ENCODE assay signal across 10 cellular contexts in genomic region chr3:59772416-59773408, GRCh38.
DNase-seq lines count a peak whose midpoint lies in the region; ATAC-seq, FAIRE-seq and TF ChIP-seq lines count a peak whose summit lies in the region.
"Had no signal": no experiment of that assay in that cellular context is flagged by ENCODE, and none has a peak within 500 bp of the region (broad histone marks: within the 10 kb centered on the region; RNA-seq: fewer than 3 reads in every experiment).

No MANE protein-coding gene starts in this region.

- H3K9me3 Mint-ChIP-seq in astrocyte (ENCODE audit: unreplicated experiment), result peaks cover 3% of the 10 kb centered on the region
- H3K9me3 Mint-ChIP-seq in endothelial cell (ENCODE audit: unreplicated experiment), result no peaks in the 10 kb centered on the region

- no peak overlapping the region for H3K9ac ChIP-seq in astrocyte (ENCODE audit: low read length)

- H4K20me1 ChIP-seq in astrocyte (ENCODE audit: insufficient read depth, low read length), result no peaks in the 10 kb centered on the region

- no peaks in the 10 kb centered on the region for H3K36me3 ChIP-seq in astrocyte (ENCODE audit: insufficient read depth, low read length)

- H3K27me3 ChIP-seq in astrocyte (ENCODE audit: insufficient read depth, low read length), result no peaks in the 10 kb centered on the region

- no peak overlapping the region for H2AFZ ChIP-seq in astrocyte (ENCODE audit: low read depth, low read length)

- peak; percentile 88 for ATAC-seq in HG02885 (IDR thresholded peaks at IDR 0.05; ENCODE audit: poor library complexity, unreplicated experiment)
- ATAC-seq in HG02840 (IDR thresholded peaks at IDR 0.05; ENCODE audit: low FRiP score, unreplicated experiment), result no peak

- H3K4me3 Mint-ChIP-seq in astrocyte (ENCODE audit: unreplicated experiment) (no peak overlapping the region), endothelial cell (ENCODE audit: unreplicated experiment) (no peak overlapping the region)

- H3K4me3 ChIP-seq in astrocyte (ENCODE audit: insufficient read depth, low read depth, low read length), result no peak overlapping the region

- peak; percentile 16 to 17 for DNase-seq in activated CD4-positive, alpha-beta T cell treated with anti-CD3 and anti-CD28 coated beads for 4 hours
- DNase-seq in astrocyte (ENCODE audit: low read depth) (no peak), endothelial cell (ENCODE audit: low spot score) (no peak), OCI-M2 (lab: John Stamatoyannopoulos, UW; ENCODE audit: unreplicated experiment) (no peak), HPDE6-E6E7 (ENCODE audit: extremely low spot score) (no peak)
- DNase-seq in stimulated activated CD4-positive, alpha-beta T cell treated with anti-CD3 and anti-CD28 coated beads, TNF-alpha, amount 100 ng/mL, for 24 hours (ENCODE audit: low read depth in 3 of 3), result peak in 2 of 3 experiments; percentile 4 to 32
- DNase-seq: midbrain, NCI-H1930 had no signal

- TF ChIP-seq CTCF in astrocyte (IDR thresholded peaks at IDR 0.05; ENCODE audit: insufficient read depth, low read depth, low read length), result no peak
- no peak for TF ChIP-seq CTCF in endothelial cell (IDR thresholded peaks at IDR 0.05; ENCODE audit: unreplicated experiment)

- H3K27ac ChIP-seq in astrocyte (ENCODE audit: low read depth, low read length), result peak overlapping the region; percentile 45

- H3K79me2 ChIP-seq in astrocyte (ENCODE audit: insufficient read depth, low read length), result no peaks in the 10 kb centered on the region

- H3K36me3 Mint-ChIP-seq in astrocyte (ENCODE audit: low read depth, unreplicated experiment) (no peaks in the 10 kb centered on the region), endothelial cell (ENCODE audit: low read depth, unreplicated experiment) (no peaks in the 10 kb centered on the region)

- H3K4me1 ChIP-seq in astrocyte (ENCODE audit: insufficient read depth, low read length), result peaks cover 25% of the 10 kb centered on the region

- H3K9me3 ChIP-seq in astrocyte (ENCODE audit: insufficient read depth, low read depth, low read length), result no peaks in the 10 kb centered on the region

- peak overlapping the region; percentile 38 for H3K4me2 ChIP-seq in astrocyte (ENCODE audit: low read length)

- FAIRE-seq in astrocyte (lab: Jason Lieb, UNC), result no peak

- H3K27ac Mint-ChIP-seq in astrocyte (ENCODE audit: unreplicated experiment) (peak overlapping the region; percentile 93), endothelial cell (ENCODE audit: unreplicated experiment) (no peak overlapping the region)

- H3K4me1 Mint-ChIP-seq in astrocyte (ENCODE audit: low read depth, unreplicated experiment) (peaks cover 40% of the 10 kb centered on the region), endothelial cell (ENCODE audit: unreplicated experiment) (no peaks in the 10 kb centered on the region)

- no peaks in the 10 kb centered on the region for H3K27me3 Mint-ChIP-seq in astrocyte (ENCODE audit: low read depth, unreplicated experiment)
- H3K27me3 Mint-ChIP-seq in endothelial cell (ENCODE audit: unreplicated experiment), result no peaks in the 10 kb centered on the region

Comparison
In these comparisons a context has a peak if more than half of its experiments do, and no peak if none do; other contexts are left out.
1. DNase-seq: peak in activated CD4-positive, alpha-beta T cell treated with anti-CD3 and anti-CD28 coated beads for 4 hours (2 of 2) and stimulated activated CD4-positive, alpha-beta T cell treated with anti-CD3 and anti-CD28 coated beads, TNF-alpha, amount 100 ng/mL, for 24 hours (2 of 3); none in astrocyte (single experiment), endothelial cell (single experiment), OCI-M2 (single experiment) and HPDE6-E6E7 (single experiment).